29 cellular contexts compared by ENCODE assay signal in genomic region chr5:92769986-92770385, GRCh38.
DNase-seq lines count a peak whose midpoint lies in the region; ATAC-seq and TF ChIP-seq lines count a peak whose summit lies in the region.
"Had no signal": no experiment of that assay in that cellular context is flagged by ENCODE, and none has a peak within 500 bp of the region (broad histone marks: within the 10 kb centered on the region; RNA-seq: fewer than 3 reads in every experiment).

No MANE protein-coding gene starts in this region.

- peak overlapping the region; percentile 54; the same call in 1 of the 2 replicates for H3K27ac ChIP-seq in IMR-90 (ENCODE audit: insufficient read depth, low read length)
- no peak overlapping the region for H3K27ac ChIP-seq in mesenchymal stem cell (ENCODE audit: low read length, poor library complexity, severe bottlenecking)
- H3K27ac ChIP-seq: adrenal gland, epithelial cell of prostate, neutrophil, PC-9, spleen, tibial artery had no signal

- H2BK120ac ChIP-seq in IMR-90 (ENCODE audit: low read depth, low read length) (peak overlapping the region; percentile 95; the same call in 1 of the 2 replicates), mesenchymal stem cell (ENCODE audit: low read depth, low read length) (no peak overlapping the region)

- POLR2A ChIA-PET in IMR-90 (lab: Charles Lee; ENCODE audit: unreplicated experiment): no interaction called here

- no peak overlapping the region for H2AFZ ChIP-seq in IMR-90 (replicated peaks; ENCODE audit: low read length, poor library complexity)
- H2AFZ ChIP-seq in mesenchymal stem cell (ENCODE audit: low read depth, low read length): no peak overlapping the region
- H2AFZ ChIP-seq: PC-9 had no signal

- H3K27ac Mint-ChIP-seq in activated T-helper 1 cell treated with anti-CD3 and anti-CD28 coated beads, Interleukin-12 subunit alpha, Interleukin-12 subunit beta, Interleukin-2, Interleukin-4 antibody, amounts not matched to agents 30 ng/mL and 10 ng/mL and 1 ng/mL, durations not matched to agents 14 hours and 24 hours and 36 hours: no peak overlapping the region
- H3K27ac Mint-ChIP-seq: activated CD8-positive, alpha-beta T cell treated with anti-CD3 and anti-CD28 coated beads, Interleukin-2, amount 10 ng/mL, durations not matched to agents 7 days and 5 days; T-cell had no signal

- H3K27me3 Mint-ChIP-seq in activated T-helper 1 cell treated with anti-CD3 and anti-CD28 coated beads, Interleukin-12 subunit alpha, Interleukin-12 subunit beta, Interleukin-2, Interleukin-4 antibody, amounts not matched to agents 30 ng/mL and 10 ng/mL and 1 ng/mL, durations not matched to agents 14 hours and 24 hours and 36 hours (ENCODE audit: insufficient read depth): no peaks in the 10 kb centered on the region
- H3K27me3 Mint-ChIP-seq: T-cell had no signal

- no peak overlapping the region for H2BK12ac ChIP-seq in mesenchymal stem cell (ENCODE audit: low read length in 2 of 2)

- H4K5ac ChIP-seq in IMR-90 (ENCODE audit: low read depth, low read length): peak overlapping the region; percentile 93; the same call in 1 of the 2 replicates

- H4K20me1 ChIP-seq in IMR-90 (ENCODE audit: insufficient read depth, low read length): no peaks in the 10 kb centered on the region

- no peaks in the 10 kb centered on the region for H3K36me3 Mint-ChIP-seq in activated T-helper 1 cell treated with anti-CD3 and anti-CD28 coated beads, Interleukin-12 subunit alpha, Interleukin-12 subunit beta, Interleukin-2, Interleukin-4 antibody, amounts not matched to agents 30 ng/mL and 10 ng/mL and 1 ng/mL, durations not matched to agents 14 hours and 24 hours and 36 hours (ENCODE audit: low read depth)
- H3K36me3 Mint-ChIP-seq: T-cell had no signal

- no peak for TF ChIP-seq CTCF in IMR-90 (conservative IDR thresholded peaks at IDR 0.05; ENCODE audit: low read depth, low read length)

- H3K4me2 ChIP-seq in IMR-90 (ENCODE audit: low read depth, low read length) (peak overlapping the region; percentile 75; the same call in 1 of the 2 replicates), mesenchymal stem cell (ENCODE audit: low read length, poor library complexity, severe bottlenecking) (no peak overlapping the region)
- H3K4me2 ChIP-seq: PC-9 had no signal

- H3K79me1 ChIP-seq in IMR-90 (ENCODE audit: low read depth in 1 of 2, low read length in 2 of 2) (no peaks in the 10 kb centered on the region), mesenchymal stem cell (replicated peaks; ENCODE audit: low read length, poor library complexity, severe bottlenecking) (no peaks in the 10 kb centered on the region)

- no peaks in the 10 kb centered on the region for H3K4me1 Mint-ChIP-seq in activated T-helper 1 cell treated with anti-CD3 and anti-CD28 coated beads, Interleukin-12 subunit alpha, Interleukin-12 subunit beta, Interleukin-2, Interleukin-4 antibody, amounts not matched to agents 30 ng/mL and 10 ng/mL and 1 ng/mL, durations not matched to agents 14 hours and 24 hours and 36 hours (ENCODE audit: low read depth)
- H3K4me1 Mint-ChIP-seq: T-cell had no signal

- H2BK15ac ChIP-seq in IMR-90 (ENCODE audit: low read depth, low read length) (peak overlapping the region; percentile 96; the same call in 2 of the 3 replicates), mesenchymal stem cell (ENCODE audit: low read depth, poor library complexity, severe bottlenecking) (no peak overlapping the region)

- H3K18ac ChIP-seq in IMR-90 (ENCODE audit: low read depth, low read length): no peak overlapping the region; the same call in none of the 2 replicates
- no peak overlapping the region for H3K18ac ChIP-seq in mesenchymal stem cell (ENCODE audit: low read depth in 1 of 2, low read length in 2 of 2)

- WGBS in IMR-90 (ENCODE audit: extremely low coverage in 2 of 2, insufficient read length in 1 of 2), 2 experiments: no CpG with 5 or more reads among the region's 2 CpGs
- 81% methylated on average over 2 of the region's 2 CpGs for WGBS in mesenchymal stem cell

- no peak for TF ChIP-seq POLR2A in IMR-90 (IDR thresholded peaks at IDR 0.05; ENCODE audit: low read depth, low read length)

- H3K9ac ChIP-seq in IMR-90 (ENCODE audit: low read depth, low read length): no peak overlapping the region
- no peak overlapping the region for H3K9ac ChIP-seq in mesenchymal stem cell (ENCODE audit: low read length)

- in situ Hi-C loops in IMR-90 (cut with MboI; ENCODE audit: low sequenced_read_pairs): no loop called here

- H3K9me1 ChIP-seq in IMR-90 (ENCODE audit: insufficient read depth, low read length): no peaks in the 10 kb centered on the region

- H2BK5ac ChIP-seq in IMR-90 (ENCODE audit: low read depth, low read length, poor library complexity, severe bottlenecking) (peak overlapping the region; percentile 95), mesenchymal stem cell (ENCODE audit: low read depth, low read length, poor library complexity, severe bottlenecking) (no peak overlapping the region)

- no peak for TF ChIP-seq RAD21 in IMR-90 (IDR thresholded peaks at IDR 0.05; ENCODE audit: low read length)

- no peak overlapping the region; the same call in 1 of the 2 replicates for H4K91ac ChIP-seq in IMR-90 (ENCODE audit: insufficient read depth, low read depth, low read length)
- H4K91ac ChIP-seq in mesenchymal stem cell (ENCODE audit: low read length): no peak overlapping the region

- no peak overlapping the region for H3K23ac ChIP-seq in IMR-90 (ENCODE audit: low read depth, low read length)
- H3K23ac ChIP-seq in mesenchymal stem cell (ENCODE audit: low read length in 2 of 2): no peak overlapping the region

- H3K27me3 ChIP-seq in IMR-90 (ENCODE audit: control insufficient read depth, insufficient read depth, low read length): no peaks in the 10 kb centered on the region
- no peaks in the 10 kb centered on the region for H3K27me3 ChIP-seq in mesenchymal stem cell (ENCODE audit: control insufficient read depth in 1 of 2, insufficient read depth in 1 of 2, low read length in 2 of 2)
- H3K27me3 ChIP-seq: adrenal gland, neutrophil, spleen, tibial artery had no signal

- H3K36me3 ChIP-seq in IMR-90 (ENCODE audit: control insufficient read depth, insufficient read depth, low read length) (no peaks in the 10 kb centered on the region), mesenchymal stem cell (ENCODE audit: control insufficient read depth in 1 of 2, insufficient read depth in 2 of 2, low read depth in 1 of 2, low read length in 2 of 2) (no peaks in the 10 kb centered on the region)
- H3K36me3 ChIP-seq: adrenal gland, neutrophil, spleen, tibial artery had no signal

- ATAC-seq in IMR-90 (ENCODE audit: low read depth) (peak; percentile 98), GM18909 (IDR thresholded peaks at IDR 0.05; ENCODE audit: poor library complexity, unreplicated experiment) (no peak)
- ATAC-seq: activated CD8-positive, alpha-beta T cell treated with anti-CD3 and anti-CD28 coated beads, Interleukin-2, amount 10 ng/mL, durations not matched to agents 7 days and 5 days; stimulated activated naive CD8-positive, alpha-beta T cell treated with anti-CD3 and anti-CD28 coated beads, Interleukin-15, Interleukin-2, amounts not matched to agents 100 U/mL and 50 U/mL, for 24 hours; T-cell had no signal

- BruUV-seq in IMR-90 (replicated peaks; lab: Mats Ljungman, UMichigan): no TSS peak

- H3K14ac ChIP-seq in IMR-90 (replicated peaks; ENCODE audit: low read depth, low read length): peak overlapping the region; percentile 90
- no peak overlapping the region for H3K14ac ChIP-seq in mesenchymal stem cell (ENCODE audit: low read length in 2 of 2)

- H2AK5ac ChIP-seq in IMR-90 (ENCODE audit: low read depth, low read length): no peak overlapping the region
- H2AK5ac ChIP-seq in mesenchymal stem cell (ENCODE audit: low read length, severe bottlenecking): no peak overlapping the region

- H2BK20ac ChIP-seq in IMR-90 (ENCODE audit: low read depth, low read length): peak overlapping the region; percentile 90; the same call in 1 of the 2 replicates

- H3K4ac ChIP-seq in IMR-90 (ENCODE audit: low read depth, low read length) (peak overlapping the region; percentile 90; the same call in 1 of the 2 replicates), mesenchymal stem cell (ENCODE audit: low read depth in 1 of 2, low read length in 2 of 2) (no peak overlapping the region)

- peak; percentile 28 for DNase-seq in AG08396 (ENCODE audit: low spot score)
- peak; percentile 86 for DNase-seq in IMR-90
- DNase-seq in dedifferentiated amniotic fluid mesenchymal stem cell (ENCODE audit: extremely low spot score): peak; percentile 63
- peak; percentile 89 for DNase-seq in mesenchymal stem cell
- DNase-seq in activated T-helper 1 cell treated with anti-CD3 and anti-CD28 coated beads, Interleukin-12 subunit alpha, Interleukin-12 subunit beta, Interleukin-2, Interleukin-4 antibody, amounts not matched to agents 30 ng/mL and 10 ng/mL and 1 ng/mL, durations not matched to agents 14 hours and 24 hours and 36 hours (ENCODE audit: low spot score): no peak
- no peak for DNase-seq in NOMO-1 treated with dmso at 0.1 percent for 144 hours (lab: John Stamatoyannopoulos, UW; ENCODE audit: unreplicated experiment)
- DNase-seq in foreskin melanocyte: no peak
- DNase-seq: activated CD4-positive, alpha-beta T cell treated with anti-CD3 and anti-CD28 coated beads for 1 hour; activated CD8-positive, alpha-beta T cell treated with anti-CD3 and anti-CD28 coated beads, Interleukin-2, amount 10 ng/mL, durations not matched to agents 7 days and 5 days; activated T-cell treated with anti-CD3 and anti-CD28 coated beads, Interleukin-2, amount 50 U/mL, for 1 hour; adrenal gland; C1 segment of cervical spinal cord; Calu3; Karpas-422; mammary epithelial cell; NCI-H1092; NCI-H2029 treated with DMSO at 0.1 percent for 48 hours; NCI-H226; NCI-H82; PC-9; SIG-M5; spleen; stimulated activated CD4-positive, alpha-beta T cell treated with anti-CD3 and anti-CD28 coated beads, Interleukin-4, amount 100 ng/mL, for 1 hour; stimulated activated naive CD8-positive, alpha-beta T cell treated with anti-CD3 and anti-CD28 coated beads, Interleukin-15, Interleukin-2, amounts not matched to agents 100 U/mL and 50 U/mL, for 24 hours; T-cell; tibial artery had no signal

- H3K4me3 ChIP-seq in IMR-90 (ENCODE audit: insufficient read depth, low read depth, low read length): no peak overlapping the region
- no peak overlapping the region for H3K4me3 ChIP-seq in mesenchymal stem cell (ENCODE audit: insufficient read depth in 1 of 2, low read depth in 1 of 2, low read length in 2 of 2)
- H3K4me3 ChIP-seq: adrenal gland, PC-9, spleen, tibial artery had no signal

- H4K8ac ChIP-seq in IMR-90 (ENCODE audit: low read depth in 2 of 2, low read length in 2 of 2) (peak overlapping the region; percentile 45 to 72; a peak in 3 of 4 replicates), mesenchymal stem cell (ENCODE audit: low read length) (no peak overlapping the region)

- CTCF ChIA-PET in IMR-90 (lab: Yijun Ruan, JAX): interaction anchor here (0.7 to 1.2 kb wide), 2 partner anchors 10 to 12 kb away, joined by 3 to 4 read pairs; no protein-coding TSS in a partner anchor

- no peaks in the 10 kb centered on the region for H3K9me3 Mint-ChIP-seq in activated T-helper 1 cell treated with anti-CD3 and anti-CD28 coated beads, Interleukin-12 subunit alpha, Interleukin-12 subunit beta, Interleukin-2, Interleukin-4 antibody, amounts not matched to agents 30 ng/mL and 10 ng/mL and 1 ng/mL, durations not matched to agents 14 hours and 24 hours and 36 hours

- intact Hi-C loops in IMR-90 (cut with micrococcal nuclease): loop anchor here (2.0 kb wide), 1 partner anchor 289 kb away; no protein-coding TSS in a partner anchor
- intact Hi-C loops in activated T-helper 1 cell treated with anti-CD3 and anti-CD28 coated beads, Interleukin-12 subunit alpha, Interleukin-12 subunit beta, Interleukin-2, Interleukin-4 antibody, amounts not matched to agents 30 ng/mL and 10 ng/mL and 1 ng/mL, durations not matched to agents 14 hours and 24 hours and 36 hours (cut with micrococcal nuclease): no loop called here

- dilution Hi-C loops in IMR-90 (cut with HindIII; ENCODE audit: low sequenced_read_pairs, unreplicated experiment): no loop called here

- no peak overlapping the region for H3K56ac ChIP-seq in IMR-90 (ENCODE audit: extremely low read depth, insufficient read depth, low read length)

- H2AK9ac ChIP-seq in IMR-90 (replicated peaks; ENCODE audit: low read depth, low read length, poor library complexity): no peak overlapping the region

- H3K4me1 ChIP-seq in IMR-90 (ENCODE audit: control insufficient read depth, insufficient read depth, low read length): 0 out of 2 replicates have a peak, but pooled peaks cover 4% of the 10 kb centered on the region
- no peaks in the 10 kb centered on the region for H3K4me1 ChIP-seq in mesenchymal stem cell (ENCODE audit: control insufficient read depth, insufficient read depth, low read depth, low read length)
- H3K4me1 ChIP-seq: adrenal gland, spleen, tibial artery had no signal

- H3K9me3 ChIP-seq in IMR-90 (ENCODE audit: control insufficient read depth, insufficient read depth, low read length) (no peaks in the 10 kb centered on the region), mesenchymal stem cell (ENCODE audit: control insufficient read depth, low read length) (no peaks in the 10 kb centered on the region)
- H3K9me3 ChIP-seq: neutrophil, tibial artery had no signal

- no peak overlapping the region for H3K4me3 Mint-ChIP-seq in activated T-helper 1 cell treated with anti-CD3 and anti-CD28 coated beads, Interleukin-12 subunit alpha, Interleukin-12 subunit beta, Interleukin-2, Interleukin-4 antibody, amounts not matched to agents 30 ng/mL and 10 ng/mL and 1 ng/mL, durations not matched to agents 14 hours and 24 hours and 36 hours
- H3K4me3 Mint-ChIP-seq: activated CD8-positive, alpha-beta T cell treated with anti-CD3 and anti-CD28 coated beads, Interleukin-2, amount 10 ng/mL, durations not matched to agents 7 days and 5 days; T-cell had no signal

Comparison
In these comparisons a context has a peak if more than half of its experiments do, and no peak if none do; other contexts are left out.
1. DNase-seq: peak in AG08396 (single experiment), IMR-90 (single experiment), dedifferentiated amniotic fluid mesenchymal stem cell (single experiment) and mesenchymal stem cell (single experiment); none in activated T-helper 1 cell treated with anti-CD3 and anti-CD28 coated beads, Interleukin-12 subunit alpha, Interleukin-12 subunit beta, Interleukin-2, Interleukin-4 antibody, amounts not matched to agents 30 ng/mL and 10 ng/mL and 1 ng/mL, durations not matched to agents 14 hours and 24 hours and 36 hours (single experiment), NOMO-1 treated with dmso at 0.1 percent for 144 hours (single experiment) and foreskin melanocyte (single experiment).